Comparison of ENCODE assay signal across 6 cellular contexts in the genomic region with DNA sequence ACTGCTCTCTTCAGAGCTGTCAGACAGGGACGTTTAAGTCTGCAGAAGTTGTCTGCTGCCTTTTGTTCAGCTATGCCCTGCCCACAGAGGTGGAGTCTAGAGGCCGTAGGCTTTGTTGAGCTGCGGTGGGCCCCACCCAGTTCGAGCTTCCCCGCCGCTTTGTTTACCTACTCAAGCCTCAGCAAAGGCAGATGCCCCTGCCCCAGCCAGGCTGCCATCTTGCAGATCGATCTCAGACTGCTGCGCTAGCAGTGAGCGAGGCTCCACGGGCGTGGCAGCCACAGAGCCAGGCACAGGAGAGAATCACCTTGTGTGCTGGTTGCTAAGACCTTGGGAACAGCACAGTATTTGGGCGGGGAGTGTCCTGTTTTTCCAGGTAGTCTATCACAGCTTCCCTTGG.
DNase-seq lines count a peak whose midpoint lies in the region; FAIRE-seq and TF ChIP-seq lines count a peak whose summit lies in the region.
"Not testable (repeated sequence)": the region's sequence is repeated elsewhere in the genome, so short reads cannot be mapped to it uniquely, and the experiment has no call there.

No MANE protein-coding gene starts in this region.

- H3K23ac ChIP-seq in H1 (ENCODE audit: insufficient read length) = not testable (repeated sequence)

- not testable (repeated sequence) for H2BK120ac ChIP-seq in H1 (replicated peaks; ENCODE audit: low read depth, low read length)

- CTCF ChIA-PET in H1 (lab: Charles Lee; ENCODE audit: partially characterized antibody) = interaction anchor here (1.4 kb wide), 2 partner anchors 109 to 265 kb away, joined by 4 to 5 read pairs; no protein-coding TSS in a partner anchor

- H3K27ac ChIP-seq in H1 (ENCODE audit: low read depth, low read length); kidney (ENCODE audit: low read depth in 2 of 2, low read length in 2 of 2): not testable (repeated sequence)

- not testable (repeated sequence) for TF ChIP-seq CTCF in H1 (IDR thresholded peaks at IDR 0.05; ENCODE audit: control extremely low read depth in 1 of 3, insufficient read depth in 1 of 3, low read depth in 1 of 3, low read length in 3 of 3); kidney (IDR thresholded peaks at IDR 0.05; ENCODE audit: borderline replicate concordance, extremely low read depth, insufficient read depth)

- FAIRE-seq in H1 (lab: Jason Lieb, UNC); kidney (lab: Jason Lieb, UNC): not testable (repeated sequence)

- H4K5ac ChIP-seq in H1 (ENCODE audit: insufficient read length, low read depth, low read length) = not testable (repeated sequence)

- not testable (repeated sequence) for H3K4me1 ChIP-seq in H1 (replicated peaks in 1 of 4; ENCODE audit: control insufficient read depth in 3 of 4, insufficient read depth in 4 of 4, low read length in 3 of 4); kidney (ENCODE audit: control insufficient read depth in 1 of 2, insufficient read depth in 1 of 2, low read depth in 1 of 2, low read length in 2 of 2)

- H2BK20ac ChIP-seq in H1 (ENCODE audit: low read length) = not testable (repeated sequence)

- H3K14ac ChIP-seq in H1 (ENCODE audit: insufficient read length) = not testable (repeated sequence)

- not testable (repeated sequence) for H3K79me2 ChIP-seq in H1 (ENCODE audit: control insufficient read depth in 1 of 2, insufficient read depth in 2 of 2, low read length in 2 of 2)

- intact Hi-C loops in kidney (cut with DNase I) = not testable (repeated sequence)

- H4K20me1 ChIP-seq in H1 (replicated peaks in 1 of 2; ENCODE audit: control insufficient read depth in 1 of 2, insufficient read depth in 2 of 2, low read length in 2 of 2) = not testable (repeated sequence)

- 90% methylated on average over 12 of the region's 12 CpGs; no CpG with 5 or more reads in 1 of the 2 experiments for WGBS in H1 (ENCODE audit: extremely low coverage in 1 of 2, insufficient coverage in 1 of 2, insufficient read length in 1 of 2, insufficient replicate concordance in 2 of 2, low coverage in 1 of 2, low lambda C conversion rate in 2 of 2, missing lambda C conversion rate in 1 of 2), 2 experiments

- H2BK5ac ChIP-seq in H1 (ENCODE audit: low read depth, low read length) = not testable (repeated sequence)

- H3K9ac ChIP-seq in H1 (replicated peaks in 1 of 4; ENCODE audit: extremely low read depth in 1 of 4, low read depth in 3 of 4, low read length in 3 of 4); kidney (ENCODE audit: low read length in 2 of 2): not testable (repeated sequence)

- not testable (repeated sequence) for H3K4me3 ChIP-seq in H1 (ENCODE audit: extremely low read depth in 1 of 4, insufficient read depth in 2 of 4, low read depth in 3 of 4, low read length in 4 of 4); kidney (ENCODE audit: low read length in 2 of 2)

- not testable (repeated sequence) for H4K91ac ChIP-seq in H1 (replicated peaks; ENCODE audit: insufficient read length, low read length)

- H3K9me3 ChIP-seq in H1 (ENCODE audit: insufficient read depth in 2 of 2, low read depth in 1 of 2, low read length in 1 of 2); kidney (ENCODE audit: control insufficient read depth in 1 of 2, low read length in 2 of 2): not testable (repeated sequence)

- H3K27me3 ChIP-seq in H1 (replicated peaks in 1 of 4; ENCODE audit: control insufficient read depth in 3 of 4, extremely low read depth in 1 of 4, insufficient read depth in 3 of 4, low read length in 3 of 4) = not testable (repeated sequence)

- H2BK15ac ChIP-seq in H1 (ENCODE audit: low read length) = not testable (repeated sequence)

- H4K8ac ChIP-seq in H1 (ENCODE audit: extremely low read depth, insufficient read depth, low read length) = not testable (repeated sequence)

- POLR2A ChIA-PET in H1 (lab: Charles Lee; ENCODE audit: partially characterized antibody) = not testable (repeated sequence)

- not testable (repeated sequence) for H2AK5ac ChIP-seq in H1 (ENCODE audit: low read depth, low read length)

- H2AFZ ChIP-seq in H1 (ENCODE audit: low read length) = peak overlapping the region; percentile 70

- DNase-seq in ELF-1 (ENCODE audit: low read depth, low spot score) (peak; percentile 37), NCI-H2081 (lab: John Stamatoyannopoulos, UW) (peak; percentile 38 to 54), NCI-H748 treated with DMSO at 0.1 percent for 48 hours (lab: John Stamatoyannopoulos, UW) (peak; percentile 26), SW480 (ENCODE audit: low spot score) (peak; percentile 3), kidney (peak; percentile 35)
- not testable (repeated sequence) for DNase-seq in H1 (ENCODE audit: low read depth in 1 of 2, low spot score in 2 of 2)

- H3K23me2 ChIP-seq in H1 (ENCODE audit: low read depth, low read length) = not testable (repeated sequence)

- H3K36me3 ChIP-seq in H1 (ENCODE audit: control insufficient read depth in 2 of 4, insufficient read depth in 4 of 4, low read length in 3 of 4); kidney (ENCODE audit: control insufficient read depth in 1 of 2, insufficient read depth in 2 of 2, low read length in 2 of 2): not testable (repeated sequence)

- not testable (repeated sequence) for TF ChIP-seq EP300 in H1 (IDR thresholded peaks at IDR 0.05; ENCODE audit: borderline replicate concordance in 1 of 2, low read depth in 2 of 2, low read length in 2 of 2)

- H3K56ac ChIP-seq in H1 (replicated peaks; ENCODE audit: insufficient read length, low read depth, low read length) = not testable (repeated sequence)

- not testable (repeated sequence) for H3K4ac ChIP-seq in H1 (replicated peaks; ENCODE audit: insufficient read length, low read depth, low read length)

- TF ChIP-seq RAD21 in H1 (IDR thresholded peaks at IDR 0.05 in 1 of 2, conservative IDR thresholded peaks at IDR 0.05 in 1 of 2; ENCODE audit: low read depth in 2 of 2, low read length in 2 of 2) = not testable (repeated sequence)

- not testable (repeated sequence) for H3K4me2 ChIP-seq in H1 (ENCODE audit: insufficient read depth in 1 of 2, low read depth in 2 of 2, low read length in 2 of 2)

- not testable (repeated sequence) for H3K18ac ChIP-seq in H1 (ENCODE audit: extremely low read depth, low read length)

- TF ChIP-seq POLR2A in H1 (IDR thresholded peaks at IDR 0.05; ENCODE audit: control extremely low read depth in 1 of 2, low read depth in 2 of 2, low read length in 2 of 2) = not testable (repeated sequence)

- not testable (repeated sequence) for H3K79me1 ChIP-seq in H1 (ENCODE audit: low read depth, low read length)

- not testable (repeated sequence) for H2BK12ac ChIP-seq in H1 (ENCODE audit: low read depth, low read length)

TF ChIP-seq in H1, 55 proteins besides CTCF, POLR2A, EP300 and RAD21:
- TF ChIP-seq, protein P1, sequence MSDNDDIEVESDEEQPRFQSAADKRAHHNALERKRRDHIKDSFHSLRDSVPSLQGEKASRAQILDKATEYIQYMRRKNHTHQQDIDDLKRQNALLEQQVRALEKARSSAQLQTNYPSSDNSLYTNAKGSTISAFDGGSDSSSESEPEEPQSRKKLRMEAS (IDR thresholded peaks at IDR 0.05) = 0 out of 2 replicates have a peak, but pooled peaks have one; percentile 23
